In the genomic region with DNA sequence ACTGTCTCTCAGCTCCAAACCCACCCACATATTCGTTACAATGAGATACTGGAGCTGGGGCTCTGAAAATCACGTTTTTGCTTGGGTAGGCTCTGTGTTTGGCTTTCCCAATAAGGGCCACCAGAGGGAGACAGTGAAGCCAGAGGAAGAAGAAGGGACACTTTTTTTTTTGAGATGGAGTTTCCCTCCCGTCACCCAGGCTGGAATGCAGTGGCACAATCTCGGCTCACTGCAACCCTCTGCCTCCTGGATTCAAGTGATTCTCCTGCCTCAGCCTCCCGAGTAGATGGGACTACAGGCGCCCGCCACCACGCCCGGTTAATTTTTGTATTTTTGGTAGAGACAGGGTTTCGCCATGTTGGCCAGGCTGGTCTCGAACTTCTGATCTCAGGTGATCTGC, we compare ENCODE assay signal across 8 cellular contexts. TPM values are rescaled to one million over a fixed set of nuclear protein-coding genes. Genes with fewer than 3 reads are reported as not detected.
DNase-seq lines count a peak whose midpoint lies in the region; TF ChIP-seq lines count a peak whose summit lies in the region.
"Not testable (repeated sequence)": the region's sequence is repeated elsewhere in the genome, so short reads cannot be mapped to it uniquely, and the experiment has no call there.

No MANE protein-coding gene starts in this region.

- TF ChIP-seq CTCF in PC-9 (conservative IDR thresholded peaks at IDR 0.05), result peak; percentile 70
- peak; percentile 85 for TF ChIP-seq CTCF in cardiac fibroblast (IDR thresholded peaks at IDR 0.05; ENCODE audit: low read depth, low read length)
- TF ChIP-seq CTCF in prostate gland (IDR thresholded peaks at IDR 0.05), result peak in 3 of 4 experiments; percentile 35 to 67 (median 67)

- H3K27me3 ChIP-seq in MG63; PC-9 (ENCODE audit: insufficient read depth, low read depth); prostate gland (replicated peaks; ENCODE audit: insufficient read depth): not testable (repeated sequence)

- CTCF ChIA-PET in PC-9 (lab: Charles Lee), result interaction anchor here (0.6 to 1.7 kb wide), 3 partner anchors 10 to 201 kb away, joined by 3 to 8 read pairs (median 4); no protein-coding TSS in a partner anchor

- H3K9me3 ChIP-seq in MG63; PC-9 (ENCODE audit: insufficient read depth, low read depth); prostate gland: not testable (repeated sequence)

- not testable (repeated sequence) for H4K20me1 ChIP-seq in PC-9 (ENCODE audit: insufficient read depth)

- 57% methylated on average over 11 of the region's 11 CpGs for WGBS in prostate gland

- POLR2A ChIA-PET in PC-9 (lab: Charles Lee; ENCODE audit: unreplicated experiment), result interaction anchor here (0.6 kb wide), 1 partner anchor 276 kb away, joined by 14 read pairs; no protein-coding TSS in a partner anchor

- BruUV-seq in PC-9 (replicated peaks; lab: Mats Ljungman, UMichigan), result not testable (repeated sequence)

- H3K4me3 ChIP-seq in MG63; PC-9; cardiac fibroblast (replicated peaks in 1 of 2; ENCODE audit: low read depth in 2 of 2, low read length in 2 of 2); prostate gland: not testable (repeated sequence)

- peak; percentile 77 for DNase-seq in G401 (ENCODE audit: low spot score)
- DNase-seq in MG63, result peak; percentile 44
- peak; percentile 55 to 63 for DNase-seq in PC-9
- peak; percentile 71 for DNase-seq in activated CD4-positive, alpha-beta T cell treated with anti-CD3 and anti-CD28 coated beads, Interleukin-2, amount 50 U/mL, for 1 hour
- DNase-seq in cardiac fibroblast (ENCODE audit: low read depth in 2 of 2), result peak; percentile 75 to 80
- DNase-seq in hepatic stellate cell (ENCODE audit: low spot score), result peak; percentile 69
- peak; percentile 67 for DNase-seq in prostate gland (ENCODE audit: low spot score)
- DNase-seq in ureter (ENCODE audit: low spot score), result peak; percentile 71

- not testable (repeated sequence) for H2AFZ ChIP-seq in PC-9

- not testable (repeated sequence) for H3K9me2 ChIP-seq in PC-9 (ENCODE audit: insufficient read depth)

- TF ChIP-seq POLR2A in prostate gland (IDR thresholded peaks at IDR 0.05), result not testable (repeated sequence)

- H3K27ac ChIP-seq in PC-9, prostate gland: not testable (repeated sequence)

- in situ Hi-C loops in G401 (cut with HindIII; ENCODE audit: low sequenced_read_pairs), result not testable (repeated sequence)

- intact Hi-C loops in PC-9 (cut with micrococcal nuclease; ENCODE audit: unreplicated experiment), result loop anchor here (2.0 to 5.0 kb wide), 2 partner anchors 37 to 69 kb away; no protein-coding TSS in a partner anchor
- intact Hi-C loops in prostate gland (cut with DNase I), result not testable (repeated sequence)

- not testable (repeated sequence) for H3K79me2 ChIP-seq in PC-9 (ENCODE audit: low read depth)

- H3K36me3 ChIP-seq in MG63; PC-9 (ENCODE audit: low read depth); prostate gland: not testable (repeated sequence)

- not testable (repeated sequence) for H3K4me1 ChIP-seq in PC-9 (replicated peaks; ENCODE audit: insufficient read depth); prostate gland (replicated peaks)

- H3K4me2 ChIP-seq in PC-9, result not testable (repeated sequence)

- not testable (repeated sequence) for H3F3A ChIP-seq in PC-9 (ENCODE audit: insufficient read depth, low read depth)

RNA-seq across cellular contexts. Expression of a gene that starts 16.4 kb away (rescaled TPM):
- total RNA-seq in G401 (2014; rRNA removed; shearing (Covaris generic)), result 19.6 and 43.5 TPM in 2 replicates
- 3.5 and 12.7 TPM in 2 replicates for total RNA-seq in MG63 (2014; rRNA removed; shearing (Covaris generic); ENCODE audit: low replicate concordance)
- total RNA-seq in PC-9 (2021), result 27.2 and 36.1 TPM in 2 replicates
- total RNA-seq in prostate gland, result 10 to 100 TPM; 20.0 to 30.7 TPM
- 21.0 TPM for total RNA-seq in ureter

RNA-seq across cellular contexts. Expression of a gene that starts 22.4 kb away (rescaled TPM):
- 4.0 and 9.1 TPM in 2 replicates for total RNA-seq in G401 (2014; rRNA removed; shearing (Covaris generic))
- total RNA-seq in MG63 (2014; rRNA removed; shearing (Covaris generic); ENCODE audit: low replicate concordance), result 10.5 and 11.7 TPM in 2 replicates
- 30.8 and 31.9 TPM in 2 replicates for total RNA-seq in PC-9 (2021)
- total RNA-seq in prostate gland, result 10 to 100 TPM; 26.4 to 32.4 TPM
- 17.0 TPM for total RNA-seq in ureter

RNA-seq across cellular contexts. Expression of a gene that starts 52.8 kb away (rescaled TPM):
- 58.6 and 67.7 TPM in 2 replicates for total RNA-seq in G401 (2014; rRNA removed; shearing (Covaris generic))
- not detected in 2 replicates for total RNA-seq in MG63 (2014; rRNA removed; shearing (Covaris generic); ENCODE audit: low replicate concordance)
- 326 and 355 TPM in 2 replicates for total RNA-seq in PC-9 (2021)
- 10 to 100 TPM; 39.2 to 80.7 TPM for total RNA-seq in prostate gland
- 93.7 TPM for total RNA-seq in ureter

Comparison
In these comparisons a context has a peak if more than half of its experiments do, and no peak if none do; other contexts are left out.
1. RNA of a gene that starts 52.8 kb away (total RNA-seq): 326 to 355 TPM in PC-9, 93.7 TPM in ureter (single experiment), 39.2 to 80.7 TPM in prostate gland and 58.6 to 67.7 TPM in G401; not detected in MG63; every median in the first group is over 10 times any median in the second.
2. Peak in every context shown above with its lines, with median percentiles within 50 percentile points of each other: DNase-seq and CTCF ChIP-seq.